14 cellular contexts compared by ENCODE assay signal in the genomic region with DNA sequence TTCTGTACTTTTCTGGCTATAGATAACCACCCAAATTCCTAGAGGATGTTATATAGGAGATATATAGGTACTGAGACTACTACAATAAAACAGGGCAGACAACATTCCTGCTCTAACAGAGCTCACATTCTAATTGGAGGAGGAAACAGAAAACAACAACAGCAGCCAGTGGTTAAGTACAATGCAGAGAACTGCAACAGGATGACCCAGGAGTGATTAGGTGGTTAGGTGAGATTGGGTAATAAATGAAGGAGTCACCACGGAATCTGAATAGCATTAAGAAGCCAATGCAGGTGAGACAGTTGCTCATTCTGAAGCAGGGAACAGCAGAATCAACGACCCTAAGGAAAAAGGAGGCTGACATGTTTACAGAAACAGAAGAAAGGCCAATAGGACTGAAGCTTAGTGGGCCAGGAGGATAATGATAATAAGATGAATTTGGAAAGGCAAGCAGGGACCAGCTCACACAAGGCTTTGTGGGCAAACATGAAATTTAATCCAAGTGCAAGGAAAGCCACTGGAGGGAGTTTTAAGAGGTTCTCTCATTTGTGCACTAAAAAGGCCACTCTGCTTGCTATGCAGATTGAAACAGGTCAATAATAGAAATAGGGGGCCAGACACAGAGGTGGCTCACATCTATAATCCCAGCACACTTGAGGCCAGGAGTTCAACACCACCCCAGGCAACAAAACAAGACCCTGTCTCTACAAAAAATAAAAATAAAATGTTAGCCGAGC. TPM values are rescaled to one million over a fixed set of nuclear protein-coding genes. Genes with fewer than 3 reads are reported as not detected.
DNase-seq lines count a peak whose midpoint lies in the region; ATAC-seq and TF ChIP-seq lines count a peak whose summit lies in the region.
"Had no signal": no experiment of that assay in that cellular context is flagged by ENCODE, and none has a peak within 500 bp of the region (broad histone marks: within the 10 kb centered on the region; RNA-seq: fewer than 3 reads in every experiment).

No MANE protein-coding gene starts in this region.

- ATAC-seq in right cardiac atrium = no peak
- peak; percentile 40 for ATAC-seq in PC-3
- peak; percentile 98 for ATAC-seq in esophagus mucosa
- ATAC-seq: activated T-cell treated with anti-CD3 and anti-CD28 coated beads, Interleukin-2, amount 50 U/mL, for 4 hours; naive thymus-derived CD4-positive, alpha-beta T cell had no signal

- peaks cover 95% of the 10 kb centered on the region for H3K79me2 ChIP-seq in PC-3 (ENCODE audit: low read length)

- H3K9me2 ChIP-seq in PC-3 (replicated peaks; ENCODE audit: low read length) = 0 out of 2 replicates have a peak, but pooled peaks cover 2% of the 10 kb centered on the region

- POLR2A ChIA-PET in PC-3 (lab: Charles Lee; ENCODE audit: unreplicated experiment) = interaction anchor here (0.6 kb wide), 1 partner anchor 69 kb away, joined by 4 read pairs; no protein-coding TSS in a partner anchor

- no peak overlapping the region for H2AFZ ChIP-seq in PC-3 (ENCODE audit: low read length)

- H3F3A ChIP-seq in PC-3 (ENCODE audit: low read length, unreplicated experiment) = no peaks in the 10 kb centered on the region

- 0 out of 2 replicates have a peak overlapping the region, but pooled peaks have one; percentile 0 for H3K4me2 ChIP-seq in PC-3 (ENCODE audit: low read length)

- H3K27ac ChIP-seq in cardiac muscle cell (peak overlapping the region; percentile 73), right cardiac atrium (ENCODE audit: low read length) (no peak overlapping the region), PC-3 (ENCODE audit: low read length) (no peak overlapping the region), tibial nerve (peak overlapping the region in 3 of 4 donors; percentile 23 to 54 (median 38)), brain microvascular endothelial cell (no peak overlapping the region)
- H3K27ac ChIP-seq: vagina, WERI-Rb-1 had no signal

- no peak for TF ChIP-seq CTCF in cardiac muscle cell (IDR thresholded peaks at IDR 0.05; ENCODE audit: low read depth, low read length)
- peak; percentile 38; the same call in 1 of the 2 replicates for TF ChIP-seq CTCF in PC-3 (conservative IDR thresholded peaks at IDR 0.05; ENCODE audit: low read depth, low read length)
- TF ChIP-seq CTCF in tibial nerve (IDR thresholded peaks at IDR 0.05) = no peak
- TF ChIP-seq CTCF in brain microvascular endothelial cell (IDR thresholded peaks at IDR 0.05; ENCODE audit: low read depth, low read length, missing control alignments) = no peak

- H3K36me3 ChIP-seq in cardiac muscle cell (no peaks in the 10 kb centered on the region), PC-3 (ENCODE audit: low read depth, low read length) (peaks cover 15% of the 10 kb centered on the region), tibial nerve (no peaks in the 10 kb centered on the region), brain microvascular endothelial cell (replicated peaks) (no peaks in the 10 kb centered on the region)
- H3K36me3 ChIP-seq: vagina had no signal

- WGBS in right cardiac atrium = 77% methylated on average over 3 of the region's 3 CpGs
- WGBS in tibial nerve, 2 donors = 63 to 68% methylated on average over 3 of the region's 3 CpGs

- TF ChIP-seq POLR2A in tibial nerve (IDR thresholded peaks at IDR 0.05) = no peak

- in situ Hi-C loops in brain microvascular endothelial cell (cut with HindIII; ENCODE audit: low pct_ligation_motif_present, low sequenced_read_pairs) = no loop called here

- H4K20me1 ChIP-seq in PC-3 (ENCODE audit: low read length) = peaks cover 10% of the 10 kb centered on the region; the same call in 1 of the 2 replicates

- H3K9ac ChIP-seq in PC-3 (ENCODE audit: low read length) = no peak overlapping the region

- H3K27me3 ChIP-seq in cardiac muscle cell (no peaks in the 10 kb centered on the region), right cardiac atrium (ENCODE audit: control insufficient read depth, insufficient read depth) (no peaks in the 10 kb centered on the region), PC-3 (ENCODE audit: low read length) (no peaks in the 10 kb centered on the region), tibial nerve (no peaks in the 10 kb centered on the region), brain microvascular endothelial cell (replicated peaks) (no peaks in the 10 kb centered on the region)
- H3K27me3 ChIP-seq: vagina had no signal

- CTCF ChIA-PET in PC-3 (lab: Charles Lee) = interaction anchor here (0.5 to 1.2 kb wide), 3 partner anchors 216 to 337 kb away, joined by 3 read pairs; no protein-coding TSS in a partner anchor

- H3K4me1 ChIP-seq in cardiac muscle cell (ENCODE audit: low read depth) (peaks cover 17% of the 10 kb centered on the region), right cardiac atrium (ENCODE audit: control insufficient read depth, insufficient read depth, low read length) (peaks cover 1% of the 10 kb centered on the region), PC-3 (ENCODE audit: insufficient read depth, low read length) (peaks cover 11% of the 10 kb centered on the region), tibial nerve (peaks cover 0 to 47% (median 13%) of the 10 kb centered on the region in 4 donors)

- TF ChIP-seq EP300 in tibial nerve (IDR thresholded peaks at IDR 0.05) = no peak

- BruUV-seq in PC-3 (replicated peaks; lab: Mats Ljungman, UMichigan) = no TSS peak

- intact Hi-C loops in right cardiac atrium (cut with DNase I) (no loop called here), PC-3 (cut with micrococcal nuclease) (no loop called here)

- no peak for DNase-seq in cardiac muscle cell (ENCODE audit: low read depth in 1 of 2, low spot score in 1 of 2)
- DNase-seq in right cardiac atrium = no peak
- DNase-seq in PC-3 = peak; percentile 77
- DNase-seq in tibial nerve (ENCODE audit: low spot score in 2 of 2) = no peak
- DNase-seq in T1000 (lab: John Stamatoyannopoulos, UW) = no peak
- no peak for DNase-seq in brain microvascular endothelial cell
- DNase-seq in kidney glomerular epithelial cell (lab: John Stamatoyannopoulos, UW) = no peak
- DNase-seq: activated T-cell treated with anti-CD3 and anti-CD28 coated beads, Interleukin-2, amount 50 U/mL, for 4 hours; naive thymus-derived CD4-positive, alpha-beta T cell; NCI-H2029 treated with DMSO at 0.1 percent for 48 hours; SHP77; WERI-Rb-1 had no signal

- H3K9me3 ChIP-seq in cardiac muscle cell (ENCODE audit: low read depth) (no peaks in the 10 kb centered on the region), right cardiac atrium (ENCODE audit: control insufficient read depth, low read length) (no peaks in the 10 kb centered on the region), PC-3 (ENCODE audit: low read length) (0 out of 2 replicates have a peak, but pooled peaks cover 12% of the 10 kb centered on the region), tibial nerve (peaks cover 0 to 4% (median 0%) of the 10 kb centered on the region in 4 donors)
- H3K9me3 ChIP-seq: vagina had no signal

- no peak overlapping the region for H3K4me3 ChIP-seq in cardiac muscle cell
- H3K4me3 ChIP-seq in right cardiac atrium (ENCODE audit: low read length) = no peak overlapping the region
- no peak overlapping the region for H3K4me3 ChIP-seq in PC-3 (ENCODE audit: low read length)
- H3K4me3 ChIP-seq in tibial nerve = no peak overlapping the region
- H3K4me3 ChIP-seq in brain microvascular endothelial cell (ENCODE audit: low read depth, low read length) = no peak overlapping the region
- H3K4me3 ChIP-seq: vagina had no signal

RNA-seq across cellular contexts. Expression of a gene that starts 16.9 kb away (rescaled TPM):
- total RNA-seq in cardiac muscle cell (39.4 and 49.2 TPM in 2 replicates), right cardiac atrium (10 to 100 TPM; 22.9 to 29.7 (median 25.3) TPM), PC-3 (2014; rRNA removed) (63.2 and 75.2 TPM in 2 replicates), esophagus mucosa (24.5 TPM), tibial nerve (10 to 100 TPM; 45.9 to 67.4 (median 63.3) TPM)
- polyA plus RNA-seq in cardiac muscle cell (44.2 and 54.0 TPM in 2 replicates), right cardiac atrium (11.9 TPM)

RNA-seq across cellular contexts. Expression of a gene that starts 38.5 kb away (rescaled TPM):
- total RNA-seq in cardiac muscle cell (72.3 and 144 TPM in 2 replicates), right cardiac atrium (10 to 100 TPM; 42.2 to 44.8 (median 43.8) TPM), PC-3 (2014; rRNA removed) (121 and 139 TPM in 2 replicates), esophagus mucosa (42.1 TPM), tibial nerve (100 to 1,000 TPM; 100 to 156 (median 131) TPM)
- polyA plus RNA-seq in cardiac muscle cell (59.1 and 82.4 TPM in 2 replicates), right cardiac atrium (31.0 TPM)

Comparison
In these comparisons a context has a peak if more than half of its experiments do, and no peak if none do; other contexts are left out.
1. H3K27ac ChIP-seq: peak in cardiac muscle cell (single experiment) and tibial nerve (3 of 4); none in right cardiac atrium (single experiment), PC-3 (single experiment) and brain microvascular endothelial cell (single experiment).
2. ATAC-seq: peak in PC-3 (single experiment) and esophagus mucosa (single experiment); none in right cardiac atrium (0 of 2).